In genomic region chr6:39113788-39114187, GRCh38 we compare ENCODE assay signal across 8 cellular contexts. TPM values are rescaled to one million over a fixed set of nuclear protein-coding genes. Genes with fewer than 3 reads are reported as not detected.
DNase-seq lines count a peak whose midpoint lies in the region; ATAC-seq, FAIRE-seq and TF ChIP-seq lines count a peak whose summit lies in the region.

No MANE protein-coding gene starts in this region.

- peak overlapping the region in 7 of 10 donors; percentile 69 to 86 (median 75) for H3K4me3 ChIP-seq in heart right ventricle
- peak overlapping the region in 2 of 3 experiments; percentile 77 to 83 for H3K4me3 ChIP-seq in keratinocyte (ENCODE audit: control insufficient read depth in 2 of 3, extremely low read depth in 1 of 3, insufficient read depth in 2 of 3, low read depth in 1 of 3, low read length in 3 of 3)
- H3K4me3 ChIP-seq in tibial nerve: peak overlapping the region in 3 of 4 donors; percentile 54 to 77 (median 61)
- H3K4me3 ChIP-seq in testis: peak overlapping the region in 1 of 2 donors; percentile 83

- TF ChIP-seq CTCF in heart right ventricle (IDR thresholded peaks at IDR 0.05): no peak
- no peak for TF ChIP-seq CTCF in keratinocyte (optimal IDR thresholded peaks at IDR 0.05 in 1 of 3, IDR thresholded peaks at IDR 0.05 in 1 of 3, conservative IDR thresholded peaks at IDR 0.05 in 1 of 3; ENCODE audit: extremely low read depth in 1 of 3, insufficient read depth in 2 of 3, low read length in 3 of 3)
- no peak for TF ChIP-seq CTCF in tibial nerve (IDR thresholded peaks at IDR 0.05)
- no peak for TF ChIP-seq CTCF in testis (IDR thresholded peaks at IDR 0.05)
- TF ChIP-seq CTCF in GM10266 (IDR thresholded peaks at IDR 0.05; ENCODE audit: control insufficient read depth, insufficient read depth, low read depth, missing control alignments): no peak

- peaks cover 65% of the 10 kb centered on the region for H3K4me1 Mint-ChIP-seq in activated T-helper 1 cell treated with anti-CD3 and anti-CD28 coated beads, Interleukin-12 subunit alpha, Interleukin-12 subunit beta, Interleukin-2, Interleukin-4 antibody, amounts not matched to agents 30 ng/mL and 10 ng/mL and 1 ng/mL, durations not matched to agents 14 hours and 24 hours and 36 hours (ENCODE audit: low read depth)

- peak overlapping the region; percentile 97 for H3K27ac Mint-ChIP-seq in activated T-helper 1 cell treated with anti-CD3 and anti-CD28 coated beads, Interleukin-12 subunit alpha, Interleukin-12 subunit beta, Interleukin-2, Interleukin-4 antibody, amounts not matched to agents 30 ng/mL and 10 ng/mL and 1 ng/mL, durations not matched to agents 14 hours and 24 hours and 36 hours

- no peak for FAIRE-seq in keratinocyte (lab: Jason Lieb, UNC)

- DNase-seq in heart right ventricle (no peak), Right ventricle myocardium inferior (ENCODE audit: missing footprints) (no peak), keratinocyte (ENCODE audit: low read depth, low spot score) (no peak), tibial nerve (ENCODE audit: low spot score in 2 of 2) (no peak), testis (no peak), GM10266 (ENCODE audit: extremely low spot score) (no peak)
- DNase-seq in activated T-helper 1 cell treated with anti-CD3 and anti-CD28 coated beads, Interleukin-12 subunit alpha, Interleukin-12 subunit beta, Interleukin-2, Interleukin-4 antibody, amounts not matched to agents 30 ng/mL and 10 ng/mL and 1 ng/mL, durations not matched to agents 14 hours and 24 hours and 36 hours (ENCODE audit: low spot score): no peak

- TF ChIP-seq POLR2A in tibial nerve (IDR thresholded peaks at IDR 0.05) (no peak), testis (IDR thresholded peaks at IDR 0.05) (no peak)

- H2AFZ ChIP-seq in keratinocyte (ENCODE audit: control insufficient read depth, low read length): no peak overlapping the region

- no peaks in the 10 kb centered on the region for H3K27me3 Mint-ChIP-seq in activated T-helper 1 cell treated with anti-CD3 and anti-CD28 coated beads, Interleukin-12 subunit alpha, Interleukin-12 subunit beta, Interleukin-2, Interleukin-4 antibody, amounts not matched to agents 30 ng/mL and 10 ng/mL and 1 ng/mL, durations not matched to agents 14 hours and 24 hours and 36 hours (ENCODE audit: insufficient read depth)

- ATAC-seq in heart right ventricle (no peak), Right ventricle myocardium inferior (no peak), GM21515 (IDR thresholded peaks at IDR 0.05; ENCODE audit: unreplicated experiment) (no peak)

- dilution Hi-C loops in keratinocyte (cut with MboI; ENCODE audit: extremely low pct_ligation_motif_present, low sequenced_read_pairs): no loop called here

- H3K4me2 ChIP-seq in keratinocyte (ENCODE audit: control insufficient read depth, extremely low read depth, insufficient read depth, low read depth, low read length): peak overlapping the region; percentile 74

- WGBS in heart right ventricle, 2 donors: 93 to 96% methylated on average over 1 of the region's 1 CpG
- WGBS in tibial nerve, 2 donors: 93 to 95% methylated on average over 1 of the region's 1 CpG
- WGBS in testis, 2 donors: 54 to 89% methylated on average over 1 of the region's 1 CpG

- no peaks in the 10 kb centered on the region for H3K9me3 ChIP-seq in heart right ventricle
- H3K9me3 ChIP-seq in keratinocyte (ENCODE audit: control insufficient read depth, low read depth, low read length): no peaks in the 10 kb centered on the region
- H3K9me3 ChIP-seq in tibial nerve: no peaks in the 10 kb centered on the region
- H3K9me3 ChIP-seq in testis: no peaks in the 10 kb centered on the region

- no peak overlapping the region for H3K9ac ChIP-seq in keratinocyte (ENCODE audit: control insufficient read depth, extremely low read depth, insufficient read depth, low read length)

- H3K27me3 ChIP-seq in heart right ventricle: no peaks in the 10 kb centered on the region
- no peaks in the 10 kb centered on the region for H3K27me3 ChIP-seq in keratinocyte (ENCODE audit: control insufficient read depth, extremely low read depth, insufficient read depth, low read length)
- H3K27me3 ChIP-seq in tibial nerve: no peaks in the 10 kb centered on the region
- no peaks in the 10 kb centered on the region for H3K27me3 ChIP-seq in testis

- peak overlapping the region; percentile 95 for H3K4me3 Mint-ChIP-seq in activated T-helper 1 cell treated with anti-CD3 and anti-CD28 coated beads, Interleukin-12 subunit alpha, Interleukin-12 subunit beta, Interleukin-2, Interleukin-4 antibody, amounts not matched to agents 30 ng/mL and 10 ng/mL and 1 ng/mL, durations not matched to agents 14 hours and 24 hours and 36 hours

- no peaks in the 10 kb centered on the region for H3K79me2 ChIP-seq in keratinocyte (ENCODE audit: control insufficient read depth, insufficient read depth, low read length)

- H3K36me3 Mint-ChIP-seq in activated T-helper 1 cell treated with anti-CD3 and anti-CD28 coated beads, Interleukin-12 subunit alpha, Interleukin-12 subunit beta, Interleukin-2, Interleukin-4 antibody, amounts not matched to agents 30 ng/mL and 10 ng/mL and 1 ng/mL, durations not matched to agents 14 hours and 24 hours and 36 hours (ENCODE audit: low read depth): peaks cover 6% of the 10 kb centered on the region

- H3K4me1 ChIP-seq in heart right ventricle (peaks cover 0 to 36% (median 16%) of the 10 kb centered on the region in 9 donors), keratinocyte (ENCODE audit: control insufficient read depth, extremely low read depth, insufficient read depth, low read length) (peaks cover 4% of the 10 kb centered on the region), tibial nerve (peaks cover 0 to 25% (median 9%) of the 10 kb centered on the region in 4 donors), testis (no peaks in the 10 kb centered on the region)

- H3K9me1 ChIP-seq in keratinocyte (ENCODE audit: control insufficient read depth, extremely low read depth, insufficient read depth, low read length): no peaks in the 10 kb centered on the region

- no peaks in the 10 kb centered on the region for H3K9me3 Mint-ChIP-seq in activated T-helper 1 cell treated with anti-CD3 and anti-CD28 coated beads, Interleukin-12 subunit alpha, Interleukin-12 subunit beta, Interleukin-2, Interleukin-4 antibody, amounts not matched to agents 30 ng/mL and 10 ng/mL and 1 ng/mL, durations not matched to agents 14 hours and 24 hours and 36 hours

- intact Hi-C loops in heart right ventricle (cut with DNase I): no loop called here
- intact Hi-C loops in Right ventricle myocardium inferior (cut with DNase I): no loop called here
- intact Hi-C loops in activated T-helper 1 cell treated with anti-CD3 and anti-CD28 coated beads, Interleukin-12 subunit alpha, Interleukin-12 subunit beta, Interleukin-2, Interleukin-4 antibody, amounts not matched to agents 30 ng/mL and 10 ng/mL and 1 ng/mL, durations not matched to agents 14 hours and 24 hours and 36 hours (cut with micrococcal nuclease): loop anchor here (1.0 to 10.0 kb wide), 9 partner anchors 40 to 1959 kb away; partner anchors contain the start of genes BTBD9, KCNK5, KIF6 and MDGA1
- intact Hi-C loops in testis (cut with DNase I; ENCODE audit: low total_unique reads): no loop called here

- H3K27ac ChIP-seq in heart right ventricle: peak overlapping the region in 5 of 10 donors; percentile 93 to 96 (median 95)
- H3K27ac ChIP-seq in keratinocyte (ENCODE audit: control insufficient read depth, insufficient read depth, low read length): no peak overlapping the region
- peak overlapping the region in 2 of 4 donors; percentile 92 for H3K27ac ChIP-seq in tibial nerve
- no peak overlapping the region for H3K27ac ChIP-seq in testis

- no peak for TF ChIP-seq EP300 in tibial nerve (IDR thresholded peaks at IDR 0.05)

- H3K36me3 ChIP-seq in heart right ventricle (peaks cover 0 to 29% (median 4%) of the 10 kb centered on the region in 9 donors), keratinocyte (ENCODE audit: control insufficient read depth in 2 of 2, extremely low read depth in 1 of 2, insufficient read depth in 2 of 2, low read length in 2 of 2) (no peaks in the 10 kb centered on the region), tibial nerve (peaks cover 0 to 19% (median 9%) of the 10 kb centered on the region in 3 donors), testis (ENCODE audit: low read depth, missing control alignments) (no peaks in the 10 kb centered on the region)

- no peaks in the 10 kb centered on the region for H4K20me1 ChIP-seq in keratinocyte (ENCODE audit: control insufficient read depth, extremely low read depth, insufficient read depth, low read length)

RNA-seq across cellular contexts. Expression of gene SAYSD1, which starts 1.2 kb away (rescaled TPM):
- total RNA-seq in heart right ventricle (10 to 100 TPM in 1 of 10 donors, 1 to 10 TPM in 9; 6.4 to 10.4 (median 8.9) TPM), Right ventricle myocardium inferior (11.8 TPM), tibial nerve (10 to 100 TPM; 12.3 to 29.1 (median 18.8) TPM), testis (10 to 100 TPM; 57.2 to 68.4 TPM)
- polyA plus RNA-seq in heart right ventricle (10 to 100 TPM in 1 of 2 donors, 1 to 10 TPM in 1; 7.3 to 11.5 TPM), keratinocyte (7.7 to 8.4 TPM (median 7.9 TPM) in 3 replicates), testis (ENCODE audit: insufficient read depth, low read depth, low replicate concordance) (122 TPM)
- total RNA-seq in activated T-helper 1 cell treated with anti-CD3 and anti-CD28 coated beads, Interleukin-12 subunit alpha, Interleukin-12 subunit beta, Interleukin-2, Interleukin-4 antibody, amounts not matched to agents 30 ng/mL and 10 ng/mL and 1 ng/mL, durations not matched to agents 14 hours and 24 hours and 36 hours: 12.1 and 12.9 TPM in 2 replicates
- polyA plus RNA-seq in keratinocyte (2011; ENCODE audit: low read depth): 1.4 TPM
- polyA plus RNA-seq in keratinocyte (2011; cell fraction: cytosol; rRNA removed): 6.0 and 7.9 TPM in 2 replicates
- 6.0 and 6.1 TPM in 2 replicates for polyA plus RNA-seq in keratinocyte (2011; cell fraction: nucleus; rRNA removed)
- 4.2 and 6.8 TPM in 2 replicates for polyA plus RNA-seq in keratinocyte (2012; ENCODE audit: low replicate concordance)
- polyA minus RNA-seq in keratinocyte: 3.9 to 7.5 TPM (median 6.1 TPM) in 3 replicates
- polyA minus RNA-seq in keratinocyte (2011; cell fraction: cytosol; rRNA and poly(A)+ RNA removed): 10.2 TPM
- polyA minus RNA-seq in keratinocyte (2011; cell fraction: nucleus; rRNA and poly(A)+ RNA removed): 2.0 and 4.7 TPM in 2 replicates
